ENCODE assay signal across 23 cellular contexts in genomic region chr11:39745401-39745800, GRCh38.
"Had no signal": no experiment of that assay in that cellular context is flagged by ENCODE, and none has a peak within 500 bp of the region (broad histone marks: within the 10 kb centered on the region; RNA-seq: fewer than 3 reads in every experiment).

No MANE protein-coding gene starts in this region.

- H3K4me3 ChIP-seq: cardiac muscle cell, heart right ventricle, left lung, lung, testis, vagina had no signal

- H3K27ac Mint-ChIP-seq: activated B cell treated with CpG ODN at 0.5 μM for 24 hours; activated CD4-positive, alpha-beta T cell treated with anti-CD3 and anti-CD28 coated beads for 36 hours; activated naive CD8-positive, alpha-beta T cell; activated T-cell treated with anti-CD3 and anti-CD28 coated beads, Interleukin-2, amount 50 U/mL, for 24 hours; activated T-helper 17 cell treated with anti-CD3 and anti-CD28 coated beads, Interleukin-2, amount 50 U/mL, for 72 hours; natural killer cell had no signal

- H3K4me1 ChIP-seq: heart right ventricle, left lung, testis, vagina had no signal

- H3K27me3 ChIP-seq: cardiac muscle cell, heart right ventricle, left lung, testis, vagina had no signal

- H3K9me3 ChIP-seq: testis, vagina had no signal

- ATAC-seq: activated CD4-positive, alpha-beta T cell treated with anti-CD3 and anti-CD28 coated beads for 36 hours; activated T-helper 17 cell treated with anti-CD3 and anti-CD28 coated beads, Interleukin-2, amount 50 U/mL, for 72 hours; heart right ventricle; left lung; natural killer cell had no signal

- H3K27me3 Mint-ChIP-seq: activated B cell treated with CpG ODN at 0.5 μM for 24 hours; activated CD4-positive, alpha-beta T cell treated with anti-CD3 and anti-CD28 coated beads for 36 hours; activated naive CD8-positive, alpha-beta T cell; activated T-cell treated with anti-CD3 and anti-CD28 coated beads, Interleukin-2, amount 50 U/mL, for 24 hours; activated T-helper 17 cell treated with anti-CD3 and anti-CD28 coated beads, Interleukin-2, amount 50 U/mL, for 72 hours had no signal

- H3K27ac ChIP-seq: cardiac muscle cell, epithelial cell of prostate, heart right ventricle, left lung, testis, vagina had no signal

- H3K36me3 ChIP-seq: cardiac muscle cell, heart right ventricle, left lung, vagina had no signal

- DNase-seq: activated B cell treated with CpG ODN at 0.5 μM for 24 hours; activated CD4-positive, alpha-beta T cell treated with anti-CD3 and anti-CD28 coated beads for 36 hours; activated CD4-positive, alpha-beta T cell treated with anti-CD3 and anti-CD28 coated beads, Interleukin-2, amount 50 U/mL, for 4 hours; activated CD8-positive, alpha-beta memory T cell treated with anti-CD3 and anti-CD28 coated beads for 24 hours; activated CD8-positive, alpha-beta memory T cell treated with anti-CD3 and anti-CD28 coated beads, Interleukin-2, amount 50 U/mL, for 4 hours; activated naive CD4-positive, alpha-beta T cell; activated T-cell treated with anti-CD3 and anti-CD28 coated beads, Interleukin-2, amount 50 U/mL, for 24 hours; cortex of kidney; heart right ventricle; kidney; left lung; midbrain; natural killer cell; stimulated activated CD4-positive, alpha-beta T cell treated with anti-CD3 and anti-CD28 coated beads, Interleukin-2, amount 100 ng/mL, for 48 hours; stimulated activated naive CD4-positive, alpha-beta T cell; testis; trophoblast cell had no signal

- H3K36me3 Mint-ChIP-seq: activated naive CD8-positive, alpha-beta T cell had no signal

- H3K4me1 Mint-ChIP-seq: activated B cell treated with CpG ODN at 0.5 μM for 24 hours; activated CD4-positive, alpha-beta T cell treated with anti-CD3 and anti-CD28 coated beads for 36 hours; activated T-helper 17 cell treated with anti-CD3 and anti-CD28 coated beads, Interleukin-2, amount 50 U/mL, for 72 hours; natural killer cell had no signal

- FAIRE-seq: kidney had no signal

- H3K4me3 Mint-ChIP-seq: activated B cell treated with CpG ODN at 0.5 μM for 24 hours; activated CD4-positive, alpha-beta T cell treated with anti-CD3 and anti-CD28 coated beads for 36 hours; activated naive CD8-positive, alpha-beta T cell; activated T-cell treated with anti-CD3 and anti-CD28 coated beads, Interleukin-2, amount 50 U/mL, for 24 hours; activated T-helper 17 cell treated with anti-CD3 and anti-CD28 coated beads, Interleukin-2, amount 50 U/mL, for 72 hours; natural killer cell had no signal
